ENCODE assay signal across 8 cellular contexts in genomic region chr17:82334622-82335394, GRCh38. TPM values are rescaled to one million over a fixed set of nuclear protein-coding genes. Genes with fewer than 3 reads are reported as not detected.
DNase-seq lines count a peak whose midpoint lies in the region; ATAC-seq and TF ChIP-seq lines count a peak whose summit lies in the region.

No MANE protein-coding gene starts in this region.

- peak overlapping the region; percentile 78 for H3K27ac ChIP-seq in CD8-positive, alpha-beta memory T cell (ENCODE audit: low read depth, low read length)
- H3K27ac ChIP-seq in neutrophil, result peak overlapping the region; percentile 89

- H3K9me3 Mint-ChIP-seq in CD8-positive, alpha-beta memory T cell, result no peaks in the 10 kb centered on the region

- H3K4me1 Mint-ChIP-seq in CD8-positive, alpha-beta memory T cell, result peaks cover 16 to 27% (median 24%) of the 10 kb centered on the region in 3 donors

- H3K27ac Mint-ChIP-seq in CD8-positive, alpha-beta memory T cell, result peak overlapping the region; percentile 29 to 99 (median 94)

- H3K27me3 ChIP-seq in CD8-positive, alpha-beta memory T cell (ENCODE audit: insufficient read depth, low read length, poor library complexity, severe bottlenecking), result no peaks in the 10 kb centered on the region
- H3K27me3 ChIP-seq in neutrophil, result peaks cover 70% of the 10 kb centered on the region

- H3K4me3 ChIP-seq in CD8-positive, alpha-beta memory T cell (ENCODE audit: low read length), result peak overlapping the region; percentile 63
- H3K4me3 ChIP-seq in neutrophil (ENCODE audit: low read depth in 1 of 2, low read length in 1 of 2), result peak overlapping the region; percentile 91 to 99

- peaks cover 8 to 10% of the 10 kb centered on the region in 2 donors for H3K27me3 Mint-ChIP-seq in CD8-positive, alpha-beta memory T cell

- ATAC-seq in HG02938 (IDR thresholded peaks at IDR 0.05; ENCODE audit: unreplicated experiment) (no peak), GM19395 (IDR thresholded peaks at IDR 0.05; ENCODE audit: unreplicated experiment) (no peak), GM21723 (IDR thresholded peaks at IDR 0.05; ENCODE audit: unreplicated experiment) (no peak)

- POLR2A ChIA-PET in CD8-positive, alpha-beta memory T cell (lab: Charles Lee), result interaction anchor here (0.5 to 0.6 kb wide), 3 partner anchors 80 to 866 kb away, joined by 3 to 6 read pairs (median 3); no protein-coding TSS in a partner anchor

- peak overlapping the region; percentile 88 to 99 (median 95) for H3K4me3 Mint-ChIP-seq in CD8-positive, alpha-beta memory T cell

- no peaks in the 10 kb centered on the region for H3K36me3 ChIP-seq in CD8-positive, alpha-beta memory T cell (ENCODE audit: insufficient read depth, low read length)
- no peaks in the 10 kb centered on the region for H3K36me3 ChIP-seq in neutrophil

- no peaks in the 10 kb centered on the region for H3K9me3 ChIP-seq in CD8-positive, alpha-beta memory T cell (ENCODE audit: low read length)
- no peaks in the 10 kb centered on the region for H3K9me3 ChIP-seq in neutrophil

- TF ChIP-seq CTCF in neutrophil (IDR thresholded peaks at IDR 0.05), result peak; percentile 7

- no peak for DNase-seq in CD8-positive, alpha-beta memory T cell
- DNase-seq in NCI-H2196 treated with DMSO at 0.1 percent for 48 hours (lab: John Stamatoyannopoulos, UW; ENCODE audit: unreplicated experiment), result peak; percentile 21
- peak; percentile 33 for DNase-seq in dermis blood vessel endothelial cell
- DNase-seq in NCI-H345 (lab: John Stamatoyannopoulos, UW), result no peak

- CTCF ChIA-PET in CD8-positive, alpha-beta memory T cell (lab: Charles Lee), result interaction anchor here (1.1 to 2.1 kb wide), 3 partner anchors 17 to 99 kb away, joined by 3 to 9 read pairs (median 4); partner anchors contain the start of gene CD7

- peaks cover 25% of the 10 kb centered on the region for H3K4me1 ChIP-seq in CD8-positive, alpha-beta memory T cell (ENCODE audit: insufficient read depth, low read length)
- peaks cover 28 to 30% of the 10 kb centered on the region in 2 experiments for H3K4me1 ChIP-seq in neutrophil (ENCODE audit: control insufficient read depth in 1 of 2, insufficient read depth in 1 of 2, low read depth in 1 of 2, low read length in 1 of 2)

- peaks cover 0 to 2% (median 0%) of the 10 kb centered on the region in 3 donors for H3K36me3 Mint-ChIP-seq in CD8-positive, alpha-beta memory T cell

RNA-seq across cellular contexts. Expression of gene SECTM1, which starts 1.2 kb away (rescaled TPM):
- 1 to 10 TPM in 1 of 2 experiments, under 1 TPM in 1; 0.49 to 1.1 TPM for total RNA-seq in CD8-positive, alpha-beta memory T cell
- 1.9 TPM for polyA plus RNA-seq in CD8-positive, alpha-beta memory T cell
- 3.6 and 7.5 TPM in 2 replicates for total RNA-seq in dermis blood vessel endothelial cell

RNA-seq across cellular contexts. Expression of gene CD7, which starts 17.4 kb away (rescaled TPM):
- total RNA-seq in CD8-positive, alpha-beta memory T cell, result 100 to 1,000 TPM; 186 to 190 TPM
- 193 TPM for polyA plus RNA-seq in CD8-positive, alpha-beta memory T cell
- total RNA-seq in dermis blood vessel endothelial cell, result not detected in 2 replicates

RNA-seq across cellular contexts. Expression of gene TEX19, which starts 24.2 kb away (rescaled TPM):
- not detected for total RNA-seq in CD8-positive, alpha-beta memory T cell
- not detected for polyA plus RNA-seq in CD8-positive, alpha-beta memory T cell
- total RNA-seq in dermis blood vessel endothelial cell, result 0.05 TPM in 1 of 2 replicates, not detected in the other

RNA-seq across cellular contexts. Expression of gene UTS2R, which starts 36.8 kb away (rescaled TPM):
- not detected for total RNA-seq in CD8-positive, alpha-beta memory T cell
- polyA plus RNA-seq in CD8-positive, alpha-beta memory T cell, result not detected
- total RNA-seq in dermis blood vessel endothelial cell, result not detected in 2 replicates

Comparison
In these comparisons a context has a peak if more than half of its experiments do, and no peak if none do; other contexts are left out.
1. DNase-seq: peak in NCI-H2196 treated with DMSO at 0.1 percent for 48 hours (single experiment) and dermis blood vessel endothelial cell (single experiment); none in CD8-positive, alpha-beta memory T cell (0 of 5) and NCI-H345 (single experiment).
2. RNA of gene CD7, which starts 17.4 kb away (total RNA-seq): 186 to 190 TPM in CD8-positive, alpha-beta memory T cell; not detected in dermis blood vessel endothelial cell; every median in the first group is over 100 times any median in the second.